Comparison of ENCODE assay signal across 9 cellular contexts in genomic region chr16:85422374-85423185, GRCh38.
DNase-seq lines count a peak whose midpoint lies in the region; ATAC-seq and TF ChIP-seq lines count a peak whose summit lies in the region.
"Had no signal": no experiment of that assay in that cellular context is flagged by ENCODE, and none has a peak within 500 bp of the region (broad histone marks: within the 10 kb centered on the region; RNA-seq: fewer than 3 reads in every experiment).

No MANE protein-coding gene starts in this region.

- H3K27ac ChIP-seq in Peyer's patch, result peak overlapping the region in 2 of 4 donors; percentile 33 to 57
- no peak overlapping the region for H3K27ac ChIP-seq in testis
- no peak overlapping the region for H3K27ac ChIP-seq in gastroesophageal sphincter

- H3K4me1 ChIP-seq in Peyer's patch (peaks cover 0 to 32% (median 0%) of the 10 kb centered on the region in 4 donors), testis (peaks cover 8% of the 10 kb centered on the region), gastroesophageal sphincter (peaks cover 0 to 22% (median 5%) of the 10 kb centered on the region in 3 donors)

- TF ChIP-seq CTCF in Peyer's patch (IDR thresholded peaks at IDR 0.05) (no peak), testis (IDR thresholded peaks at IDR 0.05) (no peak), gastroesophageal sphincter (IDR thresholded peaks at IDR 0.05) (no peak)

- no peak for TF ChIP-seq EP300 in gastroesophageal sphincter (IDR thresholded peaks at IDR 0.05)

- peak; percentile 61 for DNase-seq in activated effector memory CD4-positive, alpha-beta T cell treated with anti-CD3 and anti-CD28 coated beads, Interleukin-2, amount 50 U/mL, for 16 hours
- no peak for DNase-seq in activated effector memory CD4-positive, alpha-beta T cell treated with Interleukin-2 at 50 U/mL for 16 hours
- DNase-seq in Peyer's patch (peak in 2 of 3 donors; percentile 90 to 93), left ventricle myocardium superior (peak; percentile 26), testis (peak; percentile 46)

- H3K9me3 ChIP-seq in Peyer's patch (no peaks in the 10 kb centered on the region), testis (no peaks in the 10 kb centered on the region), gastroesophageal sphincter (no peaks in the 10 kb centered on the region)

- ATAC-seq in left ventricle myocardium superior (no peak), GM19467 (IDR thresholded peaks at IDR 0.05; ENCODE audit: unreplicated experiment) (no peak), gastroesophageal sphincter (no peak), HG03097 (IDR thresholded peaks at IDR 0.05; ENCODE audit: low FRiP score, unreplicated experiment) (no peak)
- ATAC-seq: naive thymus-derived CD8-positive, alpha-beta T cell had no signal

- H3K27me3 ChIP-seq in Peyer's patch (no peaks in the 10 kb centered on the region), testis (no peaks in the 10 kb centered on the region), gastroesophageal sphincter (no peaks in the 10 kb centered on the region)

- TF ChIP-seq POLR2A in Peyer's patch (IDR thresholded peaks at IDR 0.05), result no peak
- no peak for TF ChIP-seq POLR2A in testis (IDR thresholded peaks at IDR 0.05)
- no peak for TF ChIP-seq POLR2A in gastroesophageal sphincter (IDR thresholded peaks at IDR 0.05)

- WGBS in testis, 2 donors, result 61 to 70% methylated on average over 20 to 22 of the region's 22 CpGs
- WGBS in gastroesophageal sphincter (ENCODE audit: low coverage in 1 of 2), 2 donors, result 69 to 71% methylated on average over 7 to 13 of the region's 22 CpGs

- H3K4me3 ChIP-seq in Peyer's patch (peak overlapping the region in 1 of 4 donors; percentile 17), testis (no peak overlapping the region), gastroesophageal sphincter (no peak overlapping the region)

- intact Hi-C loops in left ventricle myocardium superior (cut with micrococcal nuclease) (loop anchor here (10.0 kb wide), 1 partner anchor 182 kb away; no protein-coding TSS in a partner anchor), testis (cut with DNase I; ENCODE audit: low total_unique reads) (no loop called here)

- H3K36me3 ChIP-seq in Peyer's patch (no peaks in the 10 kb centered on the region), testis (ENCODE audit: low read depth, missing control alignments) (no peaks in the 10 kb centered on the region), gastroesophageal sphincter (no peaks in the 10 kb centered on the region)
